In genomic region chr14:42513837-42514236, GRCh38 we compare ENCODE assay signal across 15 cellular contexts.
"Had no signal": no experiment of that assay in that cellular context is flagged by ENCODE, and none has a peak within 500 bp of the region (broad histone marks: within the 10 kb centered on the region; RNA-seq: fewer than 3 reads in every experiment).

No MANE protein-coding gene starts in this region.

- H3K27ac ChIP-seq: upper lobe of left lung had no signal

- DNase-seq: activated effector memory CD4-positive, alpha-beta T cell treated with Interleukin-2 at 50 U/mL for 16 hours; activated naive CD8-positive, alpha-beta T cell treated with anti-CD3 and anti-CD28 coated beads, Interleukin-2, amount 10 ng/mL, durations not matched to agents 7 days and 5 days; anterior cingulate cortex; cerebellar nuclear complex; effector memory CD8-positive, alpha-beta T cell; hypothalamus; mucosa of descending colon; naive thymus-derived CD8-positive, alpha-beta T cell; stimulated activated CD4-positive, alpha-beta T cell treated with anti-CD3 and anti-CD28 coated beads, Interleukin-2, amount 100 ng/mL, for 24 hours; stimulated activated naive CD4-positive, alpha-beta T cell treated with Interleukin-2 at 50 U/mL for 16 hours; T-helper 2 cell; upper lobe of left lung had no signal

- ATAC-seq: activated CD4-positive, CD25-positive, alpha-beta regulatory T cell treated with anti-CD3 and anti-CD28 coated beads, Interleukin-2, amount 50 U/mL, for 24 hours; effector memory CD8-positive, alpha-beta T cell; mucosa of descending colon; naive thymus-derived CD8-positive, alpha-beta T cell; sciatic nerve had no signal

- H3K36me3 Mint-ChIP-seq: activated naive CD8-positive, alpha-beta T cell treated with anti-CD3 and anti-CD28 coated beads, Interleukin-2, amount 10 ng/mL, durations not matched to agents 7 days and 5 days; naive thymus-derived CD8-positive, alpha-beta T cell had no signal

- H3K27me3 Mint-ChIP-seq: activated naive CD8-positive, alpha-beta T cell treated with anti-CD3 and anti-CD28 coated beads, Interleukin-2, amount 10 ng/mL, durations not matched to agents 7 days and 5 days; dendritic cell treated with granulocyte-macrophage colony-stimulating factor and Interleukin-4, amounts not matched to agents 40 ng/mL and 50 ng/mL, for 4 days; effector memory CD8-positive, alpha-beta T cell; naive thymus-derived CD8-positive, alpha-beta T cell had no signal

- H3K4me3 Mint-ChIP-seq: activated naive CD8-positive, alpha-beta T cell treated with anti-CD3 and anti-CD28 coated beads, Interleukin-2, amount 10 ng/mL, durations not matched to agents 7 days and 5 days; dendritic cell treated with granulocyte-macrophage colony-stimulating factor and Interleukin-4, amounts not matched to agents 40 ng/mL and 50 ng/mL, for 4 days; effector memory CD8-positive, alpha-beta T cell; naive thymus-derived CD8-positive, alpha-beta T cell had no signal

- H3K4me1 Mint-ChIP-seq: activated naive CD8-positive, alpha-beta T cell treated with anti-CD3 and anti-CD28 coated beads, Interleukin-2, amount 10 ng/mL, durations not matched to agents 7 days and 5 days; naive thymus-derived CD8-positive, alpha-beta T cell had no signal

- H3K27ac Mint-ChIP-seq: activated naive CD8-positive, alpha-beta T cell treated with anti-CD3 and anti-CD28 coated beads, Interleukin-2, amount 10 ng/mL, durations not matched to agents 7 days and 5 days; dendritic cell treated with granulocyte-macrophage colony-stimulating factor and Interleukin-4, amounts not matched to agents 40 ng/mL and 50 ng/mL, for 4 days; effector memory CD8-positive, alpha-beta T cell; naive thymus-derived CD8-positive, alpha-beta T cell had no signal
